Comparison of ENCODE assay signal across 1 cellular context in the genomic region with DNA sequence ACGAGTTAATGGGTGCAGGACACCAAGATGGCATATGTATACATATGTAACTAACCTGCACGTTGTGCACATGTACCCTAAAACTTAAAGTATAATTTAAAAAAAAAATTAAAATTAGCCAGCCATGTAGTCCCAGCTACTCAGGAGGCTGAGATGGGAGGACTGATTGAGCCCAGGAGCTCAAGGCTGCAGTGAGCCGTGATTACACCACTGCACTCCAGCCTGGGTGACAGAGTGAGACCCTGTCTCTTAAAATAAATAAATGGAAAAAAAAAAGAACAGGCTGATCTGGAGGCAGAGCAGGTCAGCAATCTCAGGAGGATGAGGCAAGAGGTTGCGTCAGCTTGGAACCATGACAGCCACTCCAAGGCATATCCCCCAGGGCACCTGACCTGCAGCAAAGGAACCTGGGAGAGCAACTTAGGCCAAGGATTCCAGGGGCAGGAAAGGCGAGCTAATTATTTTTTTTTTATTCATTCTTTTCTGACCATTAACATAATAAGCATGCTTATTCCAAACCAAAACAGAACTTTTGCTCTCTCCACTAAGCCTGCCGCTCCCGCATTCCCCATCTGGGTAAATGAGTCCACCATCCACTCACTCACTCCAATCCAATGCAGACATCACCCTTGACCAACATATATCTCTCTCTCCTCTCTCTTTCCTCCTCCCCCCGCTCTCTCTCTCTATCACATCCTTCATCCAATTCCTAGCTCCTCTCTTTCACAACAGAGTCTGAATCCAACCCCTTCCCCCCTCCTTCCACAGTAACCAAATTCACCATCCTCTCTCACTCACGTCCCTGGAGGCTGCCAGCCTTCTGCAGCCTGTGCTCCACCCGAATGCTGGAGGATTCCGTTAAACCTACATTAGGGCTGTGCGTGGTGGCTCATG.
TF ChIP-seq lines count a peak whose summit lies in the region.

No MANE protein-coding gene starts in this region.

TF ChIP-seq in GM23338, 12 proteins besides CTCF, POLR2A, EP300 and RAD21 (continued from another document):
- TF ChIP-seq, protein P1, sequence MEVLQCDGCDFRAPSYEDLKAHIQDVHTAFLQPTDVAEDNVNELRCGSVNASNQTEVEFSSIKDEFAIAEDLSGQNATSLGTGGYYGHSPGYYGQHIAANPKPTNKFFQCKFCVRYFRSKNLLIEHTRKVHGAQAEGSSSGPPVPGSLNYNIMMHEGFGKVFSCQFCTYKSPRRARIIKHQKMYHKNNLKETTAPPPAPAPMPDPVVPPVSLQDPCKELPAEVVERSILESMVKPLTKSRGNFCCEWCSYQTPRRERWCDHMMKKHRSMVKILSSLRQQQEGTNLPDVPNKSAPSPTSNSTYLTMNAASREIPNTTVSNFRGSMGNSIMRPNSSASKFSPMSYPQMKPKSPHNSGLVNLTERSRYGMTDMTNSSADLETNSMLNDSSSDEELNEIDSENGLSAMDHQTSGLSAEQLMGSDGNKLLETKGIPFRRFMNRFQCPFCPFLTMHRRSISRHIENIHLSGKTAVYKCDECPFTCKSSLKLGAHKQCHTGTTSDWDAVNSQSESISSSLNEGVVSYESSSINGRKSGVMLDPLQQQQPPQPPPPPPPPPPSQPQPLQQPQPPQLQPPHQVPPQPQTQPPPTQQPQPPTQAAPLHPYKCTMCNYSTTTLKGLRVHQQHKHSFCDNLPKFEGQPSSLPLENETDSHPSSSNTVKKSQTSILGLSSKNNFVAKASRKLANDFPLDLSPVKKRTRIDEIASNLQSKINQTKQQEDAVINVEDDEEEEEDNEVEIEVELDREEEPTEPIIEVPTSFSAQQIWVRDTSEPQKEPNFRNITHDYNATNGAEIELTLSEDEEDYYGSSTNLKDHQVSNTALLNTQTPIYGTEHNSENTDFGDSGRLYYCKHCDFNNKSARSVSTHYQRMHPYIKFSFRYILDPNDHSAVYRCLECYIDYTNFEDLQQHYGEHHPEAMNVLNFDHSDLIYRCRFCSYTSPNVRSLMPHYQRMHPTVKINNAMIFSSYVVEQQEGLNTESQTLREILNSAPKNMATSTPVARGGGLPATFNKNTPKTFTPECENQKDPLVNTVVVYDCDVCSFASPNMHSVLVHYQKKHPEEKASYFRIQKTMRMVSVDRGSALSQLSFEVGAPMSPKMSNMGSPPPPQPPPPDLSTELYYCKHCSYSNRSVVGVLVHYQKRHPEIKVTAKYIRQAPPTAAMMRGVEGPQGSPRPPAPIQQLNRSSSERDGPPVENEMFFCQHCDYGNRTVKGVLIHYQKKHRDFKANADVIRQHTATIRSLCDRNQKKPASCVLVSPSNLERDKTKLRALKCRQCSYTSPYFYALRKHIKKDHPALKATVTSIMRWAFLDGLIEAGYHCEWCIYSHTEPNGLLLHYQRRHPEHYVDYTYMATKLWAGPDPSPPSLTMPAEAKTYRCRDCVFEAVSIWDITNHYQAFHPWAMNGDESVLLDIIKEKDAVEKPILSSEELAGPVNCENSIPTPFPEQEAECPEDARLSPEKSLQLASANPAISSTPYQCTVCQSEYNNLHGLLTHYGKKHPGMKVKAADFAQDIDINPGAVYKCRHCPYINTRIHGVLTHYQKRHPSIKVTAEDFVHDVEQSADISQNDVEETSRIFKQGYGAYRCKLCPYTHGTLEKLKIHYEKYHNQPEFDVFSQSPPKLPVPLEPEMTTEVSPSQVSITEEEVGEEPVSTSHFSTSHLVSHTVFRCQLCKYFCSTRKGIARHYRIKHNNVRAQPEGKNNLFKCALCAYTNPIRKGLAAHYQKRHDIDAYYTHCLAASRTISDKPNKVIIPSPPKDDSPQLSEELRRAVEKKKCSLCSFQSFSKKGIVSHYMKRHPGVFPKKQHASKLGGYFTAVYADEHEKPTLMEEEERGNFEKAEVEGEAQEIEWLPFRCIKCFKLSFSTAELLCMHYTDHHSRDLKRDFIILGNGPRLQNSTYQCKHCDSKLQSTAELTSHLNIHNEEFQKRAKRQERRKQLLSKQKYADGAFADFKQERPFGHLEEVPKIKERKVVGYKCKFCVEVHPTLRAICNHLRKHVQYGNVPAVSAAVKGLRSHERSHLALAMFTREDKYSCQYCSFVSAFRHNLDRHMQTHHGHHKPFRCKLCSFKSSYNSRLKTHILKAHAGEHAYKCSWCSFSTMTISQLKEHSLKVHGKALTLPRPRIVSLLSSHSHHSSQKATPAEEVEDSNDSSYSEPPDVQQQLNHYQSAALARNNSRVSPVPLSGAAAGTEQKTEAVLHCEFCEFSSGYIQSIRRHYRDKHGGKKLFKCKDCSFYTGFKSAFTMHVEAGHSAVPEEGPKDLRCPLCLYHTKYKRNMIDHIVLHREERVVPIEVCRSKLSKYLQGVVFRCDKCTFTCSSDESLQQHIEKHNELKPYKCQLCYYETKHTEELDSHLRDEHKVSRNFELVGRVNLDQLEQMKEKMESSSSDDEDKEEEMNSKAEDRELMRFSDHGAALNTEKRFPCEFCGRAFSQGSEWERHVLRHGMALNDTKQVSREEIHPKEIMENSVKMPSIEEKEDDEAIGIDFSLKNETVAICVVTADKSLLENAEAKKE (CRISPR knock-in tag; IDR thresholded peaks at IDR 0.05): no peak
- TF ChIP-seq ZNF114 (CRISPR knock-in tag; IDR thresholded peaks at IDR 0.05) (no peak), ZNF331 (CRISPR knock-in tag; IDR thresholded peaks at IDR 0.05; ENCODE audit: low read depth) (no peak)
TF ChIP-seq in GM23338: peak in this region for 0.
